Comparison of ENCODE assay signal across 8 cellular contexts in the genomic region with DNA sequence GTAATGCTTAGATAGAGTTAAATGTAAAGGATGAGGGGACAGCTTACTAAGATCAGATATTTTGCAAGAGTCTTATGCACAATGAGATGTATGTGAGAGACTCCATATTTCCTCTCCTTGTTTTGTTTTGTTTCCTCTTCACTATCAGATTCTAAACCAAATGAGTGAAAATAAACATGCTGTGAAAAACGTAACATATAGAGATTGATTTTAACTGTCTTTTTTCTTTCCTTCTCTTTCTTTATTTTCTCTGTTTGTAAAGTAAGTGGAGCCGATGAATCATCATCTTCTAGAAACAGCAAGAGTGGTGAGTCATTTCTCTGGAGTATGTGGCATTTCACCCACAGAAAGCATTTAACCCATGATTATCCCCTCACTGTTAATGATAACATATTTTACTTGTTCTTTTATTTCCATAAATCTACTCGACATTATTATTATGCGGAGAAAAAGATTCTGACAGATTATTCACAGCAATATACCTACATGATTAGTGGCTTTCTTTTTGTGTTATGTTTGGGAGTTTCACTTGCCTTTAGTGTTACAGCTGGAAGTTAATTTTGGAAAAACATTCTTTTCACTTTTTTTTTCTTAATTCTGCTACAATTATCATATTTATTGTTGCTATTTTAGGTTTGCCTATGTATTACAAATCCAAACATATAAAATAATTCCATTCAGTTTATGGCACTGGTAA. TPM values are rescaled to one million over a fixed set of nuclear protein-coding genes. Genes with fewer than 3 reads are reported as not detected.
DNase-seq lines count a peak whose midpoint lies in the region; ATAC-seq, FAIRE-seq and TF ChIP-seq lines count a peak whose summit lies in the region.

No MANE protein-coding gene starts in this region.

- peaks cover 55% of the 10 kb centered on the region for H3K4me1 Mint-ChIP-seq in CD8-positive, alpha-beta T cell (ENCODE audit: low read depth)
- peaks cover 32% of the 10 kb centered on the region for H3K4me1 Mint-ChIP-seq in neural progenitor cell
- peaks cover 3% of the 10 kb centered on the region for H3K4me1 Mint-ChIP-seq in glutamatergic neuron (ENCODE audit: low read depth, unreplicated experiment)

- intact Hi-C loops in CD8-positive, alpha-beta T cell (cut with DNase I, micrococcal nuclease) = loop anchor here (2.0 to 10.0 kb wide), 7 partner anchors 15 to 1935 kb away; partner anchors contain the start of genes C9orf40 (in 1 of the 2), CARNMT1 (in 1 of the 2), NMRK1 (in 1 of the 2) and OSTF1 (in 1 of the 2)

- no peak for TF ChIP-seq CTCF in CD8-positive, alpha-beta T cell (IDR thresholded peaks at IDR 0.05)
- TF ChIP-seq CTCF in H1 (IDR thresholded peaks at IDR 0.05; ENCODE audit: control extremely low read depth in 1 of 3, insufficient read depth in 1 of 3, low read depth in 1 of 3, low read length in 3 of 3) (no peak), neural progenitor cell (IDR thresholded peaks at IDR 0.05) (no peak), glutamatergic neuron (IDR thresholded peaks at IDR 0.05; ENCODE audit: partially characterized antibody, unreplicated experiment) (no peak)

- H3K79me2 ChIP-seq in H1 (ENCODE audit: control insufficient read depth in 1 of 2, insufficient read depth in 2 of 2, low read length in 2 of 2) (no peaks in the 10 kb centered on the region), neural progenitor cell (ENCODE audit: low read depth) (no peaks in the 10 kb centered on the region)

- no peak overlapping the region for H3K14ac ChIP-seq in H1 (ENCODE audit: insufficient read length)

- H2BK5ac ChIP-seq in H1 (ENCODE audit: low read depth, low read length) = no peak overlapping the region

- H3K4me2 ChIP-seq in H1 (ENCODE audit: insufficient read depth in 1 of 2, low read depth in 2 of 2, low read length in 2 of 2) (no peak overlapping the region), neural progenitor cell (no peak overlapping the region)

- H3K36me3 Mint-ChIP-seq in CD8-positive, alpha-beta T cell = no peaks in the 10 kb centered on the region
- H3K36me3 Mint-ChIP-seq in neural progenitor cell = peaks cover under 1% of the 10 kb centered on the region
- H3K36me3 Mint-ChIP-seq in glutamatergic neuron (ENCODE audit: unreplicated experiment) = no peaks in the 10 kb centered on the region

- H3F3A ChIP-seq in neural progenitor cell (ENCODE audit: low read depth) = no peaks in the 10 kb centered on the region

- no peak overlapping the region for H3K18ac ChIP-seq in H1 (ENCODE audit: extremely low read depth, low read length)

- H3K9me3 Mint-ChIP-seq in CD8-positive, alpha-beta T cell = no peaks in the 10 kb centered on the region
- peaks cover 3% of the 10 kb centered on the region for H3K9me3 Mint-ChIP-seq in neural progenitor cell
- no peaks in the 10 kb centered on the region for H3K9me3 Mint-ChIP-seq in glutamatergic neuron (ENCODE audit: unreplicated experiment)

- peak overlapping the region; percentile 21 for H4K5ac ChIP-seq in H1 (ENCODE audit: insufficient read length, low read depth, low read length)

- H2AFZ ChIP-seq in H1 (ENCODE audit: low read length) (no peak overlapping the region), neural progenitor cell (replicated peaks) (no peak overlapping the region)

- no peak overlapping the region for H2BK12ac ChIP-seq in H1 (ENCODE audit: low read depth, low read length)

- TF ChIP-seq EP300 in H1 (IDR thresholded peaks at IDR 0.05; ENCODE audit: borderline replicate concordance in 1 of 2, low read depth in 2 of 2, low read length in 2 of 2) = no peak

- no peak overlapping the region for H2AK5ac ChIP-seq in H1 (ENCODE audit: low read depth, low read length)

- no peak overlapping the region for H2BK20ac ChIP-seq in H1 (ENCODE audit: low read length)

- H3K23ac ChIP-seq in H1 (ENCODE audit: insufficient read length) = no peak overlapping the region

- peak overlapping the region; percentile 69 for H3K27ac Mint-ChIP-seq in CD8-positive, alpha-beta T cell
- peak overlapping the region; percentile 67 for H3K27ac Mint-ChIP-seq in neural progenitor cell
- H3K27ac Mint-ChIP-seq in glutamatergic neuron (ENCODE audit: unreplicated experiment) = no peak overlapping the region

- no peak for TF ChIP-seq RAD21 in H1 (IDR thresholded peaks at IDR 0.05 in 1 of 2, conservative IDR thresholded peaks at IDR 0.05 in 1 of 2; ENCODE audit: low read depth in 2 of 2, low read length in 2 of 2)

- DNase-seq in CD8-positive, alpha-beta T cell = no peak
- peak; percentile 6 for DNase-seq in GM19238 (ENCODE audit: insufficient read length, low spot score)
- DNase-seq in SJCRH30 = peak in 1 of 2 experiments; percentile 58
- DNase-seq in H1 (ENCODE audit: low read depth in 1 of 2, low spot score in 2 of 2) = no peak
- no peak for DNase-seq in neural progenitor cell (ENCODE audit: low spot score)
- DNase-seq in glutamatergic neuron = no peak
- DNase-seq in iPS-NIHi11 (ENCODE audit: low spot score) = no peak

- H3K4me3 Mint-ChIP-seq in CD8-positive, alpha-beta T cell = peak overlapping the region; percentile 54
- H3K4me3 Mint-ChIP-seq in neural progenitor cell (no peak overlapping the region), glutamatergic neuron (ENCODE audit: unreplicated experiment) (no peak overlapping the region)

- no peak overlapping the region for H4K91ac ChIP-seq in H1 (replicated peaks; ENCODE audit: insufficient read length, low read length)

- H3K4ac ChIP-seq in H1 (replicated peaks; ENCODE audit: insufficient read length, low read depth, low read length) = no peak overlapping the region

- no peak overlapping the region for H3K9ac ChIP-seq in H1 (replicated peaks in 1 of 4; ENCODE audit: extremely low read depth in 1 of 4, low read depth in 3 of 4, low read length in 3 of 4)
- no peak overlapping the region for H3K9ac ChIP-seq in neural progenitor cell

- ATAC-seq in CD8-positive, alpha-beta T cell = peak; percentile 59
- peak; percentile 79 for ATAC-seq in HG03159 (IDR thresholded peaks at IDR 0.05; ENCODE audit: unreplicated experiment)

- no peaks in the 10 kb centered on the region for H3K27me3 Mint-ChIP-seq in CD8-positive, alpha-beta T cell (ENCODE audit: low read depth)
- H3K27me3 Mint-ChIP-seq in neural progenitor cell (ENCODE audit: insufficient read depth, low read depth) (no peaks in the 10 kb centered on the region), glutamatergic neuron (ENCODE audit: unreplicated experiment) (peaks cover 3% of the 10 kb centered on the region)

- no peaks in the 10 kb centered on the region for H3K36me3 ChIP-seq in CD8-positive, alpha-beta T cell (ENCODE audit: insufficient read depth, low read length)
- H3K36me3 ChIP-seq in SJCRH30 (no peaks in the 10 kb centered on the region), H1 (ENCODE audit: control insufficient read depth in 2 of 4, insufficient read depth in 4 of 4, low read length in 3 of 4) (no peaks in the 10 kb centered on the region), neural progenitor cell (no peaks in the 10 kb centered on the region)

- H2BK120ac ChIP-seq in H1 (replicated peaks; ENCODE audit: low read depth, low read length) = no peak overlapping the region

- POLR2A ChIA-PET in CD8-positive, alpha-beta T cell (lab: Charles Lee) = interaction anchor here (1.1 to 1.2 kb wide), 2 partner anchors 16 to 17 kb away, joined by 3 to 5 read pairs; no protein-coding TSS in a partner anchor
- POLR2A ChIA-PET in H1 (lab: Charles Lee; ENCODE audit: partially characterized antibody) = no interaction called here

- no peaks in the 10 kb centered on the region for H3K27me3 ChIP-seq in CD8-positive, alpha-beta T cell (ENCODE audit: insufficient read depth, low read length)
- no peaks in the 10 kb centered on the region for H3K27me3 ChIP-seq in SJCRH30
- no peaks in the 10 kb centered on the region for H3K27me3 ChIP-seq in H1 (replicated peaks in 1 of 4; ENCODE audit: control insufficient read depth in 3 of 4, extremely low read depth in 1 of 4, insufficient read depth in 3 of 4, low read length in 3 of 4)
- no peaks in the 10 kb centered on the region for H3K27me3 ChIP-seq in neural progenitor cell

- H4K20me1 ChIP-seq in H1 (replicated peaks in 1 of 2; ENCODE audit: control insufficient read depth in 1 of 2, insufficient read depth in 2 of 2, low read length in 2 of 2) (no peaks in the 10 kb centered on the region), neural progenitor cell (ENCODE audit: low read depth) (no peaks in the 10 kb centered on the region)

- no peak overlapping the region for H4K8ac ChIP-seq in H1 (ENCODE audit: extremely low read depth, insufficient read depth, low read length)

- no peak overlapping the region for H3K27ac ChIP-seq in CD8-positive, alpha-beta T cell (ENCODE audit: low read depth, low read length)
- peak overlapping the region; percentile 75 for H3K27ac ChIP-seq in SJCRH30
- H3K27ac ChIP-seq in H1 (ENCODE audit: low read depth, low read length) = no peak overlapping the region
- H3K27ac ChIP-seq in neural progenitor cell = no peak overlapping the region

- CTCF ChIA-PET in CD8-positive, alpha-beta T cell (lab: Charles Lee) = no interaction called here
- CTCF ChIA-PET in H1 (lab: Charles Lee; ENCODE audit: partially characterized antibody) = interaction anchor here (0.6 to 1.6 kb wide), 3 partner anchors 14 to 715 kb away, joined by 3 read pairs; no protein-coding TSS in a partner anchor

- no peaks in the 10 kb centered on the region for H3K79me1 ChIP-seq in H1 (ENCODE audit: low read depth, low read length)

- FAIRE-seq in H1 (lab: Jason Lieb, UNC) = no peak

- H3K23me2 ChIP-seq in H1 (ENCODE audit: low read depth, low read length) = no peaks in the 10 kb centered on the region

- peaks cover 51% of the 10 kb centered on the region for H3K4me1 ChIP-seq in CD8-positive, alpha-beta T cell (ENCODE audit: insufficient read depth, low read length)
- H3K4me1 ChIP-seq in SJCRH30 = peaks cover 57% of the 10 kb centered on the region
- H3K4me1 ChIP-seq in H1 (replicated peaks in 1 of 4; ENCODE audit: control insufficient read depth in 3 of 4, insufficient read depth in 4 of 4, low read length in 3 of 4) = peaks cover 0 to 7% (median 5%) of the 10 kb centered on the region in 4 experiments; a peak in 2 of 7 replicates
- peaks cover 10% of the 10 kb centered on the region for H3K4me1 ChIP-seq in neural progenitor cell

- no peak for TF ChIP-seq POLR2A in H1 (IDR thresholded peaks at IDR 0.05; ENCODE audit: control extremely low read depth in 1 of 2, low read depth in 2 of 2, low read length in 2 of 2)

- H2BK15ac ChIP-seq in H1 (ENCODE audit: low read length) = no peak overlapping the region

- no peaks in the 10 kb centered on the region for H3K9me3 ChIP-seq in CD8-positive, alpha-beta T cell (ENCODE audit: low read length)
- H3K9me3 ChIP-seq in SJCRH30 (replicated peaks) (no peaks in the 10 kb centered on the region), H1 (ENCODE audit: insufficient read depth in 2 of 2, low read depth in 1 of 2, low read length in 1 of 2) (no peaks in the 10 kb centered on the region), neural progenitor cell (ENCODE audit: low read depth) (no peaks in the 10 kb centered on the region)

- 71% methylated on average over 4 of the region's 4 CpGs; no CpG with 5 or more reads in 1 of the 2 experiments for WGBS in H1 (ENCODE audit: extremely low coverage in 1 of 2, insufficient coverage in 1 of 2, insufficient read length in 1 of 2, insufficient replicate concordance in 2 of 2, low coverage in 1 of 2, low lambda C conversion rate in 2 of 2, missing lambda C conversion rate in 1 of 2), 2 experiments

- no peak overlapping the region for H3K4me3 ChIP-seq in CD8-positive, alpha-beta T cell (ENCODE audit: low read depth, low read length)
- H3K4me3 ChIP-seq in SJCRH30 (peak overlapping the region; percentile 23), H1 (ENCODE audit: extremely low read depth in 1 of 4, insufficient read depth in 2 of 4, low read depth in 3 of 4, low read length in 4 of 4) (no peak overlapping the region), neural progenitor cell (no peak overlapping the region)

- no peak overlapping the region for H3K56ac ChIP-seq in H1 (replicated peaks; ENCODE audit: insufficient read length, low read depth, low read length)

RNA-seq across cellular contexts. Expression of gene ANXA1, which starts 2.1 kb away (rescaled TPM):
- 100 to 1,000 TPM; 163 to 167 TPM for total RNA-seq in CD8-positive, alpha-beta T cell
- total RNA-seq in SJCRH30 (2014; rRNA removed; shearing (Covaris generic)) = 28.1 and 34.4 TPM in 2 replicates
- total RNA-seq in H1 (2021; fragmentation: NEBNext Ultra II Directional; extraction: Animal tissue kit (Norgen Biotek cat#: 25700)) = 5.7 and 6.7 TPM in 2 replicates
- 0.50 and 0.71 TPM in 2 replicates for polyA plus RNA-seq in H1 (2011; rRNA removed)
- 1.5 TPM for polyA plus RNA-seq in H1 (2011; cell fraction: cytosol; rRNA removed)
- polyA plus RNA-seq in H1 (2011; cell fraction: nucleus; rRNA removed) = 0.23 TPM
- 1.5 to 5.3 TPM (median 2.6 TPM) in 4 replicates for polyA plus RNA-seq in H1 (2012, experiment 1 of 2)
- 0.62 TPM for polyA plus RNA-seq in H1 (2012, experiment 2 of 2)
- polyA plus RNA-seq in H1 (2013, experiment 1 of 2) = 12.3 TPM
- polyA plus RNA-seq in H1 (2013, experiment 2 of 2) = 12.5 TPM
- 1.3 and 2.0 TPM in 2 replicates for polyA minus RNA-seq in H1 (2011; rRNA and poly(A)+ RNA removed)
- polyA minus RNA-seq in H1 (2011; cell fraction: cytosol; rRNA and poly(A)+ RNA removed) = 3.4 TPM
- 3.2 TPM for polyA minus RNA-seq in H1 (2011; cell fraction: nucleus; rRNA and poly(A)+ RNA removed)
- 0.47 and 1.1 TPM in 2 replicates for total RNA-seq in neural progenitor cell (ENCODE audit: low replicate concordance)
- not detected for total RNA-seq in glutamatergic neuron (ENCODE audit: unreplicated experiment)
